Comparison of ENCODE assay signal across 12 cellular contexts in the genomic region with DNA sequence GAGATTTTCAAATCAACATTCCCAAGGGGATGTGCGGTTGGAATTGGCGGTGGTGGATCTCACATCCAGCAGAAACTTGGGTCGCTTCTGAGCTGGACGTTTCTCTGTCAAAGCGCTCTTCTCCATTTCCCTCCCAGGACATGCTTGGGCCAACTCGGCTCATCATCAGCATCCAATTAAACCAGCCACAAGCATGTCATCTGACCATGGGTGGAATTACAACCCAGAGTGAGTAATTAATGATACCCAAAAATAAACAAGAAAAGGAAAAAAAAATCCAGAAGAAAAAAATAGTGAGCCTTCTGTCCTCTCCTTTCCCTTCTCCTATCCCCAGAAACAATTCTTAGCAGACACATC.
DNase-seq lines count a peak whose midpoint lies in the region; ATAC-seq and TF ChIP-seq lines count a peak whose summit lies in the region.
"Had no signal": no experiment of that assay in that cellular context is flagged by ENCODE, and none has a peak within 500 bp of the region (broad histone marks: within the 10 kb centered on the region; RNA-seq: fewer than 3 reads in every experiment).

No MANE protein-coding gene starts in this region.

- peak overlapping the region in 2 of 4 donors; percentile 44 to 85 for H3K4me3 Mint-ChIP-seq in IgD-negative memory B cell
- no peak overlapping the region for H3K4me3 Mint-ChIP-seq in activated CD4-positive, alpha-beta memory T cell treated with anti-CD3 and anti-CD28 coated beads, Interleukin-2, amount 10 ng/mL, durations not matched to agents 7 days and 5 days

- no peaks in the 10 kb centered on the region for H3K27me3 Mint-ChIP-seq in IgD-negative memory B cell
- no peaks in the 10 kb centered on the region for H3K27me3 Mint-ChIP-seq in activated CD4-positive, alpha-beta memory T cell treated with anti-CD3 and anti-CD28 coated beads, Interleukin-2, amount 10 ng/mL, durations not matched to agents 7 days and 5 days

- H3K36me3 ChIP-seq in esophagus squamous epithelium (no peaks in the 10 kb centered on the region), parathyroid adenoma (ENCODE audit: control insufficient read depth, insufficient read depth, low read length) (no peaks in the 10 kb centered on the region)

- TF ChIP-seq POLR2A in esophagus squamous epithelium (IDR thresholded peaks at IDR 0.05), result no peak

- H2AFZ ChIP-seq in parathyroid adenoma, result peak overlapping the region; percentile 30

- intact Hi-C loops in esophagus squamous epithelium (cut with DNase I), result no loop called here

- peaks cover 20 to 74% (median 48%) of the 10 kb centered on the region in 3 donors for H3K4me1 ChIP-seq in esophagus squamous epithelium
- peaks cover 30% of the 10 kb centered on the region for H3K4me1 ChIP-seq in parathyroid adenoma

- H3K27ac ChIP-seq in esophagus squamous epithelium (peak overlapping the region in 3 of 4 donors; percentile 84 to 90 (median 84)), parathyroid adenoma (peak overlapping the region; percentile 40)
- H3K27ac ChIP-seq: C4-2B had no signal

- H3K9me3 Mint-ChIP-seq in IgD-negative memory B cell, result no peaks in the 10 kb centered on the region
- no peaks in the 10 kb centered on the region for H3K9me3 Mint-ChIP-seq in activated CD4-positive, alpha-beta memory T cell treated with anti-CD3 and anti-CD28 coated beads, Interleukin-2, amount 10 ng/mL, durations not matched to agents 7 days and 5 days

- H3K9ac ChIP-seq in parathyroid adenoma, result no peak overlapping the region

- no peak overlapping the region for H3K4me2 ChIP-seq in parathyroid adenoma (ENCODE audit: low read length)

- DNase-seq in AG20443 (ENCODE audit: low spot score), result peak; percentile 77
- no peak for DNase-seq in esophagus squamous epithelium (lab: John Stamatoyannopoulos, UW)
- DNase-seq in left lobe of liver (ENCODE audit: low spot score), result no peak
- no peak for DNase-seq in activated CD4-positive, alpha-beta memory T cell treated with anti-CD3 and anti-CD28 coated beads, Interleukin-2, amount 10 ng/mL, durations not matched to agents 7 days and 5 days
- no peak for DNase-seq in NCI-H82 treated with DMSO at 0.1 percent for 48 hours (lab: John Stamatoyannopoulos, UW; ENCODE audit: unreplicated experiment)
- DNase-seq: NCI-H187 treated with DMSO at 0.1 percent for 48 hours, retina, T-helper 1 cell had no signal

- POLR2A ChIA-PET in activated CD4-positive, alpha-beta memory T cell treated with anti-CD3 and anti-CD28 coated beads, Interleukin-2, amount 10 ng/mL, durations not matched to agents 7 days and 5 days (lab: Charles Lee), result no interaction called here

- peaks cover 55 to 75% (median 60%) of the 10 kb centered on the region in 3 donors for H3K4me1 Mint-ChIP-seq in IgD-negative memory B cell
- peaks cover 24% of the 10 kb centered on the region for H3K4me1 Mint-ChIP-seq in activated CD4-positive, alpha-beta memory T cell treated with anti-CD3 and anti-CD28 coated beads, Interleukin-2, amount 10 ng/mL, durations not matched to agents 7 days and 5 days

- no peak overlapping the region for H3K4me3 ChIP-seq in esophagus squamous epithelium
- no peak overlapping the region for H3K4me3 ChIP-seq in parathyroid adenoma (ENCODE audit: low read depth, low read length)

- H3K79me2 ChIP-seq in parathyroid adenoma, result no peaks in the 10 kb centered on the region

- CTCF ChIA-PET in activated CD4-positive, alpha-beta memory T cell treated with anti-CD3 and anti-CD28 coated beads, Interleukin-2, amount 10 ng/mL, durations not matched to agents 7 days and 5 days (lab: Charles Lee), result no interaction called here

- H3K27me3 ChIP-seq in esophagus squamous epithelium (no peaks in the 10 kb centered on the region), parathyroid adenoma (ENCODE audit: control insufficient read depth, insufficient read depth, low read length) (no peaks in the 10 kb centered on the region)

- ATAC-seq in HG03108 (IDR thresholded peaks at IDR 0.05; ENCODE audit: unreplicated experiment) (no peak), left lobe of liver (no peak)

- TF ChIP-seq CTCF in esophagus squamous epithelium (IDR thresholded peaks at IDR 0.05), result no peak
- TF ChIP-seq CTCF in parathyroid adenoma (IDR thresholded peaks at IDR 0.05), result no peak

- H3K36me3 Mint-ChIP-seq in IgD-negative memory B cell, result no peaks in the 10 kb centered on the region
- H3K36me3 Mint-ChIP-seq in activated CD4-positive, alpha-beta memory T cell treated with anti-CD3 and anti-CD28 coated beads, Interleukin-2, amount 10 ng/mL, durations not matched to agents 7 days and 5 days (ENCODE audit: low read depth), result no peaks in the 10 kb centered on the region

- H3K9me3 ChIP-seq in esophagus squamous epithelium (no peaks in the 10 kb centered on the region), parathyroid adenoma (ENCODE audit: control insufficient read depth, low read length) (no peaks in the 10 kb centered on the region)

- 70 to 72% methylated on average over 6 of the region's 6 CpGs for WGBS in esophagus squamous epithelium, 2 donors

- H3K27ac Mint-ChIP-seq in IgD-negative memory B cell, result peak overlapping the region in 2 of 3 donors; percentile 76 to 81
- no peak overlapping the region for H3K27ac Mint-ChIP-seq in activated CD4-positive, alpha-beta memory T cell treated with anti-CD3 and anti-CD28 coated beads, Interleukin-2, amount 10 ng/mL, durations not matched to agents 7 days and 5 days
